Comparison of ENCODE assay signal across 22 cellular contexts in the genomic region with DNA sequence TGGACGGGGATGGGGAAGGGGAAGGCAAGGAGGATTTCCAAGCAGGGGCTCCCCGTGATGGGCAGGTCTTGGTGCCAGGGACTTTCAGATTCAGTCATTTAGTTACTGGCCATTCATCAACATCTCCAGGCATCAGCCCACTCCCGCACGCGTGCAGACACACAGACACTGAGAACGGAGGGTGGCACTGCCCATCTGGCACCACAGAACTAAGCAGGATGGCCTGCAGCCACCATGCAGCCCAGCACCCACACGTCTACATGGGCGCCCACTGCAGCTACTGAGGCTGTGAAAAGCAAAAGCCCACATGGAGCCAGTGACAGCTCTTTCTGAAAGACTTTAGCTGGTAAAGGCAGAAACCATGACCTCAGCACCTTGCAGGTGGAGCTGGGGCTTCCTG.
DNase-seq lines count a peak whose midpoint lies in the region; ATAC-seq, FAIRE-seq and TF ChIP-seq lines count a peak whose summit lies in the region.
"Had no signal": no experiment of that assay in that cellular context is flagged by ENCODE, and none has a peak within 500 bp of the region (broad histone marks: within the 10 kb centered on the region; RNA-seq: fewer than 3 reads in every experiment).

No MANE protein-coding gene starts in this region.

- ATAC-seq in Right ventricle myocardium inferior: no peak
- no peak for ATAC-seq in omental fat pad (ENCODE audit: low FRiP score)
- ATAC-seq in GM19324 (IDR thresholded peaks at IDR 0.05; ENCODE audit: low FRiP score, unreplicated experiment): no peak
- ATAC-seq: CD8-positive, alpha-beta T cell; GM12878 had no signal

- peak overlapping the region; percentile 23 for H3K27ac Mint-ChIP-seq in type B pancreatic cell
- H3K27ac Mint-ChIP-seq: B cell; CD4-positive, CD25-positive, alpha-beta regulatory T cell; CD8-positive, alpha-beta T cell had no signal

- H3K9ac ChIP-seq in kidney (ENCODE audit: low read length in 2 of 2): no peak overlapping the region
- H3K9ac ChIP-seq: BLaER1 had no signal

- no peak for TF ChIP-seq CTCF in right atrium auricular region (IDR thresholded peaks at IDR 0.05)
- TF ChIP-seq CTCF in kidney (IDR thresholded peaks at IDR 0.05; ENCODE audit: borderline replicate concordance, extremely low read depth, insufficient read depth): no peak
- TF ChIP-seq CTCF in type B pancreatic cell (conservative IDR thresholded peaks at IDR 0.05): no peak
- no peak for TF ChIP-seq CTCF in omental fat pad (IDR thresholded peaks at IDR 0.05)

- H3K27ac ChIP-seq in right atrium auricular region (no peak overlapping the region), kidney (ENCODE audit: low read depth in 2 of 2, low read length in 2 of 2) (no peak overlapping the region)
- H3K27ac ChIP-seq: 22Rv1, C4-2B had no signal

- H3K36me3 Mint-ChIP-seq in type B pancreatic cell: no peaks in the 10 kb centered on the region
- H3K36me3 Mint-ChIP-seq: CD4-positive, CD25-positive, alpha-beta regulatory T cell; CD8-positive, alpha-beta T cell had no signal

- no peak overlapping the region for H3K4me3 Mint-ChIP-seq in type B pancreatic cell
- H3K4me3 Mint-ChIP-seq: B cell; CD4-positive, CD25-positive, alpha-beta regulatory T cell; CD8-positive, alpha-beta T cell had no signal

- H3K9me3 Mint-ChIP-seq in type B pancreatic cell: no peaks in the 10 kb centered on the region
- H3K9me3 Mint-ChIP-seq: CD8-positive, alpha-beta T cell had no signal

- no peaks in the 10 kb centered on the region for H3K27me3 ChIP-seq in right atrium auricular region
- H3K27me3 ChIP-seq: BLaER1 had no signal

- intact Hi-C loops in Right ventricle myocardium inferior (cut with DNase I) (no loop called here), kidney (cut with DNase I) (no loop called here)

- no peaks in the 10 kb centered on the region for H3K4me1 ChIP-seq in right atrium auricular region
- H3K4me1 ChIP-seq in kidney (ENCODE audit: control insufficient read depth in 1 of 2, insufficient read depth in 1 of 2, low read depth in 1 of 2, low read length in 2 of 2): no peaks in the 10 kb centered on the region
- H3K4me1 ChIP-seq: Caco-2 had no signal

- no peaks in the 10 kb centered on the region for H3K36me3 ChIP-seq in right atrium auricular region
- H3K36me3 ChIP-seq in kidney (ENCODE audit: control insufficient read depth in 1 of 2, insufficient read depth in 2 of 2, low read length in 2 of 2): no peaks in the 10 kb centered on the region

- H3K9me3 ChIP-seq in right atrium auricular region (no peaks in the 10 kb centered on the region), kidney (ENCODE audit: control insufficient read depth in 1 of 2, low read length in 2 of 2) (no peaks in the 10 kb centered on the region)
- H3K9me3 ChIP-seq: Caco-2 had no signal

- no peak for FAIRE-seq in kidney (lab: Jason Lieb, UNC)
- FAIRE-seq: A204.1, GM12878, GM18507, H1 had no signal

- peaks cover 12% of the 10 kb centered on the region for H3K4me1 Mint-ChIP-seq in type B pancreatic cell (ENCODE audit: unreplicated experiment)
- H3K4me1 Mint-ChIP-seq: B cell; CD4-positive, CD25-positive, alpha-beta regulatory T cell had no signal

- DNase-seq in Right ventricle myocardium inferior (ENCODE audit: missing footprints) (peak; percentile 5), right atrium auricular region (ENCODE audit: low spot score) (no peak), kidney (peak; percentile 20), type B pancreatic cell (ENCODE audit: extremely low spot score, unreplicated experiment) (no peak), omental fat pad (ENCODE audit: low spot score) (no peak)
- DNase-seq: Caco-2; CD4-positive, CD25-positive, alpha-beta regulatory T cell; CD8-positive, alpha-beta T cell; DMS153; DMS79; EL; GDM1; HCEC 1CT had no signal

- H3K4me3 ChIP-seq in right atrium auricular region (no peak overlapping the region), kidney (ENCODE audit: low read length in 2 of 2) (no peak overlapping the region)
- H3K4me3 ChIP-seq: BLaER1, GM12878 had no signal

- H3K27me3 Mint-ChIP-seq in type B pancreatic cell: peaks cover 5% of the 10 kb centered on the region
- H3K27me3 Mint-ChIP-seq: CD4-positive, CD25-positive, alpha-beta regulatory T cell had no signal

Comparison
In these comparisons a context has a peak if more than half of its experiments do, and no peak if none do; other contexts are left out.
1. DNase-seq: peak in Right ventricle myocardium inferior (single experiment) and kidney (single experiment); none in right atrium auricular region (single experiment), type B pancreatic cell (single experiment) and omental fat pad (single experiment).